21 cellular contexts compared by ENCODE assay signal in the genomic region with DNA sequence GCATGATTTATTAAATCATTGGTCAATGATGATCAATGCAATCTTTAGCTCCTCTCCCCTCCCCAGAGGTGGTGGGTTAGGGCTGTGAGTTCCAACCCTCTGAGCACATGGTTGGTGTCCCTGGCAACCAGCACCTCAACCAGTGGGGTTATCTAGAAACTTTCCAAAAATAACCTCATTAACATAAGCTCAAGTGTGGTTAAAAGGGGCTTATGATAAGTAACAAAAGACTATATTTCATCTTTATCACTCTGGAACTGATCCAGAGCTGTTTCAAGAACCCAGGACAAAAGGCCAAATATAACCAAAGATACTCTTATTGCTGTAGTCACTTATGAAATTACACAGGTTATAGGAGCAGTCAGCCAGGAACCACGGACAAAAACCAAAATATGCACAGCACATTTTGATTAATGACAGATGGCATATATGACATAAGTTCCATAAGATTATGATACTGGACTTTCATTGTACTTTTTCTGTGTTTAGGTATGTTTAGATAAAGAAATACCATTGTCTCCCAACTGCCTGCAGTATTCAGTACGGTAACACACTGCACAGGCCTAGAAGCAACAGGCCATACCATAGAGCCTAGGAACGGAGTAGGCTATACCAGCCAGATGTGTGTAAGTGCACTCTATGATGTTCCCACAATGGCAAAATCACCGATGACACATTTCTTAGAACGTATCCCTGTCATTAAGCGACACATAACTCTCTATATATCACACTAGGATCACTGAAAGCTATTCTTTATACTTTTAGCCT. TPM values are rescaled to one million over a fixed set of nuclear protein-coding genes. Genes with fewer than 3 reads are reported as not detected.
A peak's percentile ranks its signal among the peaks of the same experiment; 100 is the strongest.
DNase-seq lines count a peak whose midpoint lies in the region; ATAC-seq, FAIRE-seq and TF ChIP-seq lines count a peak whose summit lies in the region.
"Had no signal": no experiment of that assay in that cellular context is flagged by ENCODE, and none has a peak within 500 bp of the region (broad histone marks: within the 10 kb centered on the region; RNA-seq: fewer than 3 reads in every experiment).

No MANE protein-coding gene starts in this region.

- CTCF ChIA-PET in HepG2 (lab: Yijun Ruan, JAX; ENCODE audit: low intra/inter-chr PET ratio, low total read pairs) = no interaction called here

- POLR2A ChIA-PET in HepG2 (lab: Yijun Ruan, JAX) = no interaction called here

- no peaks in the 10 kb centered on the region for H3K79me2 ChIP-seq in HepG2 (ENCODE audit: insufficient read depth, low read length)

- H3K4me3 ChIP-seq in HepG2 (replicated peaks in 1 of 3; ENCODE audit: insufficient read depth in 1 of 3, low read depth in 2 of 3, low read length in 3 of 3) = no peak overlapping the region
- H3K4me3 ChIP-seq in right lobe of liver = no peak overlapping the region
- H3K4me3 ChIP-seq: Peyer's patch, suprapubic skin had no signal

- no peak for DNase-seq in HepG2 (ENCODE audit: low spot score)
- DNase-seq in right lobe of liver = no peak
- peak; percentile 7 for DNase-seq in left kidney (ENCODE audit: low read depth, low spot score)
- DNase-seq: activated CD4-positive, alpha-beta T cell treated with anti-CD3 and anti-CD28 coated beads, Interleukin-2, amount 50 U/mL, for 1 hour; activated T-cell treated with anti-CD3 and anti-CD28 coated beads, Interleukin-2, amount 50 U/mL, for 4 hours; Calu3; GF-D8; hippocampal formation; NCI-H2081 treated with DMSO at 0.1 percent for 48 hours; occipital lobe; Peyer's patch; stimulated activated CD4-positive, alpha-beta T cell treated with anti-CD3 and anti-CD28 coated beads, Interleukin-2, amount 100 ng/mL, for 48 hours had no signal

- H3K4me1 Mint-ChIP-seq in activated T-helper 17 cell treated with anti-CD3 and anti-CD28 coated beads, Interleukin-2, amount 50 U/mL, for 72 hours = peaks cover 16% of the 10 kb centered on the region
- H3K4me1 Mint-ChIP-seq: B cell had no signal

- TF ChIP-seq CTCF in HepG2 (CRISPR knock-in tag; IDR thresholded peaks at IDR 0.05) (no peak), right lobe of liver (IDR thresholded peaks at IDR 0.05) (no peak)

- TF ChIP-seq RAD21 in HepG2 (CRISPR knock-in tag; IDR thresholded peaks at IDR 0.05) = no peak

- H3K9ac ChIP-seq in HepG2 (ENCODE audit: insufficient read depth, low read depth, low read length) = no peak overlapping the region

- TF ChIP-seq EP300 in HepG2 (IDR thresholded peaks at IDR 0.05; ENCODE audit: low read depth in 2 of 2, low read length in 2 of 2) (no peak), HepG2 (CRISPR knock-in tag; IDR thresholded peaks at IDR 0.05; ENCODE audit: borderline replicate concordance) (no peak)

- peak overlapping the region; percentile 52 for H3K27ac Mint-ChIP-seq in activated T-helper 17 cell treated with anti-CD3 and anti-CD28 coated beads, Interleukin-2, amount 50 U/mL, for 72 hours
- H3K27ac Mint-ChIP-seq: B cell had no signal

- no peaks in the 10 kb centered on the region for H3K27me3 Mint-ChIP-seq in activated T-helper 17 cell treated with anti-CD3 and anti-CD28 coated beads, Interleukin-2, amount 50 U/mL, for 72 hours
- H3K27me3 Mint-ChIP-seq: B cell had no signal

- peaks cover 16 to 60% of the 10 kb centered on the region in 2 experiments for H3K36me3 ChIP-seq in HepG2 (replicated peaks in 1 of 2; ENCODE audit: control insufficient read depth in 1 of 2, insufficient read depth in 2 of 2, low read length in 2 of 2)
- peaks cover 0 to 34% (median 5%) of the 10 kb centered on the region in 4 donors for H3K36me3 ChIP-seq in right lobe of liver

- no peak overlapping the region for H2AFZ ChIP-seq in HepG2 (ENCODE audit: low read length)

- H3K36me3 Mint-ChIP-seq in activated T-helper 17 cell treated with anti-CD3 and anti-CD28 coated beads, Interleukin-2, amount 50 U/mL, for 72 hours (ENCODE audit: low read depth) = peaks cover 97% of the 10 kb centered on the region

- FAIRE-seq in HepG2 (lab: Jason Lieb, UNC) = peak; percentile 12
- FAIRE-seq: GM12891, H1, keratinocyte had no signal

- no peaks in the 10 kb centered on the region for H3K9me3 ChIP-seq in HepG2 (ENCODE audit: low read length)
- no peaks in the 10 kb centered on the region for H3K9me3 ChIP-seq in right lobe of liver
- H3K9me3 ChIP-seq: Peyer's patch, suprapubic skin had no signal

- peaks cover 5% of the 10 kb centered on the region; the same call in 1 of the 2 replicates for H3K4me1 ChIP-seq in HepG2 (ENCODE audit: insufficient read depth, low read length)
- no peaks in the 10 kb centered on the region for H3K4me1 ChIP-seq in right lobe of liver
- H3K4me1 ChIP-seq: Peyer's patch had no signal

- intact Hi-C loops in HepG2 (cut with micrococcal nuclease; ENCODE audit: unreplicated experiment) = no loop called here
- intact Hi-C loops in right lobe of liver (cut with DNase I) = no loop called here

- in situ Hi-C loops in HepG2 (cut with HindIII; ENCODE audit: extremely low pct_ligation_motif_present, low pct_unique_long_range_greater_than_20kb) = no loop called here

- no peak for TF ChIP-seq POLR2A in HepG2 (IDR thresholded peaks at IDR 0.05; ENCODE audit: insufficient read depth in 1 of 2, low read depth in 2 of 2, low read length in 2 of 2)
- no peak for TF ChIP-seq POLR2A in right lobe of liver (IDR thresholded peaks at IDR 0.05)

- ATAC-seq in HepG2 (no peak), right lobe of liver (no peak), GM21447 (IDR thresholded peaks at IDR 0.05; ENCODE audit: unreplicated experiment) (no peak), GM19351 (IDR thresholded peaks at IDR 0.05; ENCODE audit: unreplicated experiment) (no peak), GM19035 (IDR thresholded peaks at IDR 0.05; ENCODE audit: unreplicated experiment) (no peak)
- ATAC-seq in activated T-helper 17 cell treated with anti-CD3 and anti-CD28 coated beads, Interleukin-2, amount 50 U/mL, for 72 hours (replicated peaks) = no peak
- ATAC-seq: activated T-cell treated with anti-CD3 and anti-CD28 coated beads, Interleukin-2, amount 50 U/mL, for 4 hours had no signal

- WGBS in HepG2 (ENCODE audit: low lambda C conversion rate) = 96% methylated on average over 6 of the region's 6 CpGs
- WGBS in right lobe of liver (ENCODE audit: insufficient coverage, low coverage, low lambda C conversion rate, missing lambda C conversion rate) = 86% methylated on average over 6 of the region's 6 CpGs

- BruUV-seq in HepG2 (replicated peaks; lab: Mats Ljungman, UMichigan) = no TSS peak

- H3K4me2 ChIP-seq in HepG2 (ENCODE audit: low read depth, low read length) = no peak overlapping the region

- H3K27me3 ChIP-seq in HepG2 (ENCODE audit: control insufficient read depth in 1 of 2, insufficient read depth in 2 of 2, low read length in 2 of 2) (no peaks in the 10 kb centered on the region), right lobe of liver (no peaks in the 10 kb centered on the region)
- H3K27me3 ChIP-seq: Peyer's patch, suprapubic skin had no signal

- no peaks in the 10 kb centered on the region for H4K20me1 ChIP-seq in HepG2 (ENCODE audit: insufficient read depth, low read length)

- H3K9me3 Mint-ChIP-seq in activated T-helper 17 cell treated with anti-CD3 and anti-CD28 coated beads, Interleukin-2, amount 50 U/mL, for 72 hours = no peaks in the 10 kb centered on the region
- H3K9me3 Mint-ChIP-seq: activated T-cell treated with anti-CD3 and anti-CD28 coated beads, Interleukin-2, amount 50 U/mL, for 4 hours had no signal

- H3K4me3 Mint-ChIP-seq in activated T-helper 17 cell treated with anti-CD3 and anti-CD28 coated beads, Interleukin-2, amount 50 U/mL, for 72 hours = no peak overlapping the region
- H3K4me3 Mint-ChIP-seq: activated T-cell treated with anti-CD3 and anti-CD28 coated beads, Interleukin-2, amount 50 U/mL, for 4 hours; B cell had no signal

- H3K27ac ChIP-seq in HepG2 (ENCODE audit: extremely low read length, insufficient read depth, low read length) (no peak overlapping the region), right lobe of liver (no peak overlapping the region)
- H3K27ac ChIP-seq: Peyer's patch, suprapubic skin had no signal

TF ChIP-seq in HepG2, 621 proteins besides CTCF, POLR2A, EP300 and RAD21 (continues in another document):
- no peak for TF ChIP-seq NCOA1 (CRISPR knock-in tag; IDR thresholded peaks at IDR 0.05)
- no peak for TF ChIP-seq FOXM1 (CRISPR knock-in tag; IDR thresholded peaks at IDR 0.05)
- no peak for TF ChIP-seq EZH2 (conservative IDR thresholded peaks at IDR 0.05; ENCODE audit: low read depth, low read length)
- no peak for TF ChIP-seq MIER3 (CRISPR knock-in tag; IDR thresholded peaks at IDR 0.05; ENCODE audit: borderline replicate concordance)

RNA-seq across cellular contexts. Expression of gene KIDINS220, which starts 32.0 kb away (rescaled TPM):
- total RNA-seq in HepG2 (2016; rRNA removed; fragmentation: Illumina TruSeq; extraction: Trizol) (22.4 and 32.3 TPM in 2 replicates), right lobe of liver (10 to 100 TPM; 17.0 to 24.8 (median 21.5) TPM)
- 3.3 and 4.9 TPM in 2 replicates for total RNA-seq in HepG2 (2016; cell fraction: cytosol; rRNA removed; fragmentation: Illumina TruSeq; extraction: Trizol; ENCODE audit: low read depth)
- 22.9 and 30.7 TPM in 2 replicates for total RNA-seq in HepG2 (2016; cell fraction: insoluble cytoplasmic fraction; rRNA removed; fragmentation: Illumina TruSeq; extraction: Trizol)
- 5.4 and 7.1 TPM in 2 replicates for total RNA-seq in HepG2 (2016; cell fraction: membrane; rRNA removed; fragmentation: Illumina TruSeq; extraction: Trizol)
- total RNA-seq in HepG2 (2016; cell fraction: nucleus; rRNA removed; fragmentation: Illumina TruSeq; extraction: Trizol) = 67.0 and 70.2 TPM in 2 replicates
- polyA plus RNA-seq in HepG2 (2011; rRNA removed) = 24.3 and 25.2 TPM in 2 replicates
- polyA plus RNA-seq in HepG2 (2011; cell fraction: cytosol; rRNA removed) = 17.3 and 21.0 TPM in 2 replicates
- 39.1 and 40.8 TPM in 2 replicates for polyA plus RNA-seq in HepG2 (2011; cell fraction: nucleus; rRNA removed)
- 18.0 and 22.9 TPM in 2 replicates for polyA plus RNA-seq in HepG2 (2012)
- polyA plus RNA-seq in HepG2 (2016; cell fraction: cytosol; fragmentation: Illumina TruSeq; extraction: Trizol; ENCODE audit: low read depth) = 0.63 and 0.76 TPM in 2 replicates
- 10.6 and 10.9 TPM in 2 replicates for polyA plus RNA-seq in HepG2 (2016; cell fraction: insoluble cytoplasmic fraction; fragmentation: Illumina TruSeq; extraction: Trizol; ENCODE audit: low read depth)
- 1.1 and 1.4 TPM in 2 replicates for polyA plus RNA-seq in HepG2 (2016; cell fraction: membrane; fragmentation: Illumina TruSeq; extraction: Trizol; ENCODE audit: low read depth)
- 40.0 and 48.7 TPM in 2 replicates for polyA plus RNA-seq in HepG2 (2016; cell fraction: nucleus; fragmentation: Illumina TruSeq; extraction: Trizol; ENCODE audit: insufficient read depth, low read depth)
- 69.7 and 110 TPM in 2 replicates for polyA minus RNA-seq in HepG2 (2011; rRNA and poly(A)+ RNA removed; ENCODE audit: low replicate concordance)
- 23.3 and 31.7 TPM in 2 replicates for polyA minus RNA-seq in HepG2 (2011; cell fraction: cytosol; rRNA and poly(A)+ RNA removed)
- 194 and 209 TPM in 2 replicates for polyA minus RNA-seq in HepG2 (2011; cell fraction: nucleus; rRNA and poly(A)+ RNA removed)
- total RNA-seq in activated T-helper 17 cell treated with anti-CD3 and anti-CD28 coated beads, Interleukin-2, amount 50 U/mL, for 72 hours = 10 to 100 TPM; 28.9 to 31.1 TPM
